In the genomic region with DNA sequence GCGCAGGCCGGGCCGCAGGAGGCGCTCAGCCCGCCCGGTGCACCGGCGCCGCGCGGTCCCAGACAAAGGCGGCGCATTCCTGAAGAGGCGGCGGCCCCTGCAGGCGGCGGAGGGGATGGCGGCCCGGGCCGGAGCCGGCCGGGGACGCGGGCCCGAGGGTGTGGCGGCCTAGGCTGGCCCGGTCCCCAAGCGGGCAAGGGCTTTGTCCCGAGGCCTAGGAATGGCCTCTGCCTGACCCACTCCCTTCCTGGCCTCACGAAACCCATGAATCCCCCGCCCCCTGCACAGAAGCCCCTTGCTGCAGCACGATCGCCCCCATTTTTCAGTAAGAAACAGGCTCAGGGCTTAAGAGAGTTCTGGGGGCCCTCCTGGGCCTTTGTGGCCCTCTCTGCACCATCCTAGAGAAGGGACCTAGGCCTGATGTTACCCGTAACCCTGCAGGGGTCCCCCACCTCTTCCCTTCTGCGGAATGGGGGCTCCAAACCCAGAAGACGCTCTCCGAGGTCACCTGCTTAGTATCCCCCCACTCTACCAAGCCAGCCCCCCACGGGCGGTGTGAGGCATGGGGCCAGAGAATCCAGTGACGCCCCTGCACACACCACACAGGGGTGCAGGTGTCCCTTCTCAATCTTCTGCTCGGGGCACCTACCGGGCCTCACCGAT, we compare ENCODE assay signal across 8 cellular contexts. TPM values are rescaled to one million over a fixed set of nuclear protein-coding genes. Genes with fewer than 3 reads are reported as not detected.
DNase-seq lines count a peak whose midpoint lies in the region; ATAC-seq and TF ChIP-seq lines count a peak whose summit lies in the region.

No MANE protein-coding gene starts in this region.

- H3K27ac ChIP-seq in coronary artery = peak overlapping the region in 1 of 2 donors; percentile 11
- no peak overlapping the region for H3K27ac ChIP-seq in right lobe of liver

- WGBS in right lobe of liver (ENCODE audit: insufficient coverage, low coverage, low lambda C conversion rate, missing lambda C conversion rate) = 60% methylated on average over 1 of the region's 43 CpGs

- no peak for TF ChIP-seq POLR2A in right lobe of liver (IDR thresholded peaks at IDR 0.05)

- H3K36me3 ChIP-seq in right lobe of liver = no peaks in the 10 kb centered on the region

- H3K9me3 ChIP-seq in right lobe of liver = no peaks in the 10 kb centered on the region

- no peaks in the 10 kb centered on the region for H3K27me3 ChIP-seq in right lobe of liver

- TF ChIP-seq CTCF in coronary artery (IDR thresholded peaks at IDR 0.05) = peak; percentile 54
- peak; percentile 50 to 86 (median 63) for TF ChIP-seq CTCF in right lobe of liver (IDR thresholded peaks at IDR 0.05)

- peak; percentile 74 to 86 (median 80) for ATAC-seq in right lobe of liver
- no peak for ATAC-seq in HG03097 (IDR thresholded peaks at IDR 0.05; ENCODE audit: low FRiP score, unreplicated experiment)

- H3K4me3 ChIP-seq in coronary artery (peak overlapping the region; percentile 79), right lobe of liver (peak overlapping the region in 1 of 3 donors; percentile 60)

- peak; percentile 58 for DNase-seq in NCI-H1436 (lab: John Stamatoyannopoulos, UW)
- DNase-seq in NCI-H1436 treated with DMSO at 0.1 percent for 48 hours (lab: John Stamatoyannopoulos, UW) = no peak
- DNase-seq in M059J (ENCODE audit: low read depth) = peak; percentile 29
- peak; percentile 24 for DNase-seq in activated CD4-positive, alpha-beta T cell treated with anti-CD3 and anti-CD28 coated beads for 1 hour
- no peak for DNase-seq in coronary artery (ENCODE audit: low spot score)
- DNase-seq in right lobe of liver = peak; percentile 70 to 75 (median 73)
- DNase-seq in stimulated activated CD8-positive, alpha-beta memory T cell treated with anti-CD3 and anti-CD28 coated beads, Interleukin-15, amount 100 ng/mL, for 24 hours (ENCODE audit: low read depth) = peak; percentile 33

- H3K4me1 ChIP-seq in right lobe of liver = peaks cover 0 to 15% (median 3%) of the 10 kb centered on the region in 4 donors

- intact Hi-C loops in right lobe of liver (cut with DNase I) = no loop called here

RNA-seq across cellular contexts. Expression of a gene that starts 0.4 kb away (rescaled TPM):
- 1.7 and 2.4 TPM in 2 replicates for total RNA-seq in M059J (2014; rRNA removed; shearing (Covaris generic))
- 10 to 100 TPM in 2 of 6 experiments, 1 to 10 TPM in 4; 3.0 to 12.4 (median 8.5) TPM for total RNA-seq in right lobe of liver

RNA-seq across cellular contexts. Expression of a gene that starts 51.4 kb away (rescaled TPM):
- 52.1 and 52.2 TPM in 2 replicates for total RNA-seq in M059J (2014; rRNA removed; shearing (Covaris generic))
- 10 to 100 TPM; 32.6 to 79.9 (median 50.9) TPM for total RNA-seq in right lobe of liver

Comparison
In these comparisons a context has a peak if more than half of its experiments do, and no peak if none do; other contexts are left out.
1. DNase-seq: peak in NCI-H1436 (single experiment), M059J (single experiment), activated CD4-positive, alpha-beta T cell treated with anti-CD3 and anti-CD28 coated beads for 1 hour (single experiment), right lobe of liver (3 of 3) and stimulated activated CD8-positive, alpha-beta memory T cell treated with anti-CD3 and anti-CD28 coated beads, Interleukin-15, amount 100 ng/mL, for 24 hours (single experiment); none in NCI-H1436 treated with DMSO at 0.1 percent for 48 hours (single experiment) and coronary artery (single experiment).